ENCODE assay signal across 8 cellular contexts in the genomic region with DNA sequence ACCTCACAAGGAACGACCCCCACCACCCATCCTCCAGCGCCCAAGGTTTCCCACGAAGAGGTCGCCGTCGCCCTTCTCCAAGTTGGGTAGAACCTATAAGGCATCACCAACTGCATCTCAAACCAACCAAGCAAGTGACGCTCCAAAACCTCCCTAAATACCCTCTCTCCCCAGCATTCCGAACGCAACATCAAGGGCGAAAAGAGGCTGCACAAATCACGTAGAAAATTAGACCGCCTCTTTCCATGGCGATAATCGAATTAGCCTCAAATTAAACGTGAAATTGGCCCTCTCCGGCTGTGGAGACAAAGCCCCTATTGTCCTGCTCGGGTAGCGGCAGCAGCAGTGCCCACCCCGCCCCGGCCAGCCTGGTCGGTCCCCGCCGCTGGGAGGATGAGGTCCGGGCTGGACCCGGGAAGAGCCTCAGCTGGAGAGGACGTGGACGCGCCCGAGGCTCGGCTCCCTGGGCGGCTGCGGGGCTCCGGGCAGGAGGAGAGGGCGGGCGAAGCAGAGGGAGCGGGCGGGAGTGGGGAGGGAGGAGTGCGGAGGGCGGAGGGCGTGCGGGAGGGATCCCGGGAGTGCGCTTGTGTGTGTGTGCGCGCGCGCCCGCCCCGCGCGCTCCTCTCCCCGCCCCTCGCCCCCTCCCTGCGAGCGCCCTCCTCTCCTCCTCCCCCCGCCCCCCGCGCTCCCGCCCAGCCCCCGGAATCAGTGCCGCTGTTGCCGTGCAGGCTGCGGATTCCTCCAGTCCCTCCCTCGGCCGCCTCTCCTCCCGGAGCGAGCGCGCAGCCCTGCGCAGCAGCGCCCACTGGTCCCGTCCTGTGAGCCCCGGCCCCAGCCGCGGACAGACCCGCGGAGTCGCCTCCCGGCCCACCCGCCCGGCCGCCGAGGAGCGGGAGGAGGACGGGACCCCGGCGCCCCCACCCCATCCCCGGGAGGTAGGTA. TPM values are rescaled to one million over a fixed set of nuclear protein-coding genes. Genes with fewer than 3 reads are reported as not detected.
DNase-seq lines count a peak whose midpoint lies in the region; ATAC-seq and TF ChIP-seq lines count a peak whose summit lies in the region.

A gene (plus strand): TSS at position 744 of the 942 bp plus-strand sequence. CDS start 70,092 bp downstream, outside the sequence.

- H3K9me3 ChIP-seq in OCI-LY1 (ENCODE audit: low read length) (no peaks in the 10 kb centered on the region), neutrophil (no peaks in the 10 kb centered on the region)

- intact Hi-C loops in head of caudate nucleus (cut with DNase I), result loop anchor here (5.0 kb wide), 2 partner anchors 74 to 124 kb away; a partner anchor contains a TSS

- H2AFZ ChIP-seq in OCI-LY1 (ENCODE audit: low read length), result no peak within 1 kb of the TSS

- H3K36me3 ChIP-seq in OCI-LY1 (ENCODE audit: insufficient read depth, low read length), result no peaks in the 10 kb centered on the region
- H3K36me3 ChIP-seq in neutrophil, result no peaks in the 10 kb centered on the region

- no peaks in the 10 kb centered on the region for H3K79me2 ChIP-seq in OCI-LY1 (ENCODE audit: insufficient read depth, low read length)

- no peaks in the 10 kb centered on the region for H3K9me2 ChIP-seq in OCI-LY1 (ENCODE audit: low read depth, low read length)

- peak within 1 kb of the TSS; percentile 85 for H3K4me2 ChIP-seq in OCI-LY1 (ENCODE audit: low read length)

- no peak for TF ChIP-seq CTCF in OCI-LY1 (IDR thresholded peaks at IDR 0.05; ENCODE audit: low read length)
- no peak for TF ChIP-seq CTCF in neutrophil (IDR thresholded peaks at IDR 0.05)

- H3K4me3 ChIP-seq in OCI-LY1 (ENCODE audit: low read depth, low read length, poor library complexity, severe bottlenecking) (peak within 1 kb of the TSS; percentile 74), neutrophil (ENCODE audit: low read depth in 1 of 2, low read length in 1 of 2) (peak within 1 kb of the TSS; percentile 46 to 50)

- peak; percentile 26 to 31 for ATAC-seq in activated CD4-positive, CD25-positive, alpha-beta regulatory T cell treated with anti-CD3 and anti-CD28 coated beads, Interleukin-2, amount 50 U/mL, for 24 hours
- ATAC-seq in HG03442 (IDR thresholded peaks at IDR 0.05; ENCODE audit: unreplicated experiment), result peak; percentile 46

- H3K27me3 ChIP-seq in OCI-LY1 (ENCODE audit: insufficient read depth, low read length) (no peaks in the 10 kb centered on the region; the same call in 1 of the 2 replicates), neutrophil (peaks cover 74% of the 10 kb centered on the region)

- no peaks in the 10 kb centered on the region for H4K20me1 ChIP-seq in OCI-LY1 (ENCODE audit: insufficient read depth, low read length)

- H3K27ac ChIP-seq in OCI-LY1 (ENCODE audit: low read depth, low read length, poor library complexity, severe bottlenecking) (no peak within 1 kb of the TSS), adipose tissue (ENCODE audit: low read depth, low read length) (peak within 1 kb of the TSS; percentile 59), neutrophil (no peak within 1 kb of the TSS)

- H3K4me1 ChIP-seq in OCI-LY1 (ENCODE audit: insufficient read depth, low read length, severe bottlenecking), result peaks cover 30% of the 10 kb centered on the region
- peaks cover 36 to 51% of the 10 kb centered on the region in 2 experiments for H3K4me1 ChIP-seq in neutrophil (ENCODE audit: control insufficient read depth in 1 of 2, insufficient read depth in 1 of 2, low read depth in 1 of 2, low read length in 1 of 2)

- no peaks in the 10 kb centered on the region for H3F3A ChIP-seq in OCI-LY1 (ENCODE audit: insufficient read depth, low read length)

- no peak for DNase-seq in activated CD4-positive, CD25-positive, alpha-beta regulatory T cell (lab: John Stamatoyannopoulos, UW)
- DNase-seq in head of caudate nucleus (peak; percentile 83 to 98 (median 95)), CD1c-positive myeloid dendritic cell (ENCODE audit: extremely low spot score) (no peak)

- H3K9ac ChIP-seq in OCI-LY1 (ENCODE audit: low read length), result peak within 1 kb of the TSS; percentile 61; the same call in 1 of the 2 replicates

- WGBS in adipose tissue, 3 donors, result 0 to 1% (median 1%) methylated on average over 47 to 76 of the region's 88 CpGs

RNA-seq across cellular contexts. Expression of the gene that starts here (rescaled TPM):
- polyA plus RNA-seq in adipose tissue, result 100 to 1,000 TPM in 2 of 3 donors, 10 to 100 TPM in 1; 41.9 to 219 (median 183) TPM

Comparison
In these comparisons a context has a peak if more than half of its experiments do, and no peak if none do; other contexts are left out.
1. DNase-seq: peak in head of caudate nucleus (42 of 42); none in activated CD4-positive, CD25-positive, alpha-beta regulatory T cell (0 of 4) and CD1c-positive myeloid dendritic cell (single experiment).